In the genomic region with DNA sequence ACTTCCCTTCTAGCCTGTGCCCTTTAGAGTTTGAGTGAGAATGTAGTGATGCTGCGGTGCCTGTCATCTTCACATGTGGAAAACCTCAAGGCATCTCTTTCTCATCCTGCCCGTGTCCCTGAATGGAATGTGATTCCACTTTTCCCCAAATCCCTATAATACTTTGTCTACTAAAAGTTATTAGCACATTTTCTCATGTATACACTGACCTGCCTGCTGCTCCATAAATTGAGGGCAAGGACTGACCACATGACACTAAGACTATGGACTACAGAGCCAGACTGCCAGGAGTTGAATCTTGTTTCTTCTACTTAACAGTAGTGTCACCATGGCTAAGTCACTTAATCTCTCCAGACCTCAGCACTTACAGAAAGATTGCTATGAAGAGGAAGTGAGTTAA, we compare ENCODE assay signal across 26 cellular contexts.
"Had no signal": no experiment of that assay in that cellular context is flagged by ENCODE, and none has a peak within 500 bp of the region (broad histone marks: within the 10 kb centered on the region; RNA-seq: fewer than 3 reads in every experiment).

No MANE protein-coding gene starts in this region.

- H3K4me1 ChIP-seq: gastroesophageal sphincter had no signal

- H3K36me3 ChIP-seq: brain microvascular endothelial cell, gastroesophageal sphincter had no signal

- H3K27ac ChIP-seq: brain microvascular endothelial cell, coronary artery, dorsolateral prefrontal cortex, esophagus muscularis mucosa, gastroesophageal sphincter had no signal

- DNase-seq: activated CD4-positive, alpha-beta memory T cell treated with anti-CD3 and anti-CD28 coated beads, Interleukin-2, amount 10 ng/mL, durations not matched to agents 7 days and 5 days; activated CD4-positive, alpha-beta T cell treated with anti-CD3 and anti-CD28 coated beads for 36 hours; activated CD4-positive, alpha-beta T cell treated with anti-CD3 and anti-CD28 coated beads, Interleukin-2, amount 10 ng/mL, durations not matched to agents 24 days and 14 days; activated CD4-positive, alpha-beta T cell treated with anti-CD3 and anti-CD28 coated beads, Interleukin-2, amount 50 U/mL, for 4 hours; activated CD4-positive, CD25-positive, alpha-beta regulatory T cell; activated CD4-positive, CD25-positive, alpha-beta regulatory T cell treated with anti-CD3 and anti-CD28 coated beads, Interleukin-2, amount 50 U/mL, for 72 hours; activated CD8-positive, alpha-beta memory T cell treated with anti-CD3 and anti-CD28 coated beads, Interleukin-2, amount 50 U/mL, for 48 hours; activated gamma-delta T cell; activated naive CD4-positive, alpha-beta T cell; activated naive CD4-positive, alpha-beta T cell treated with anti-CD3 and anti-CD28 coated beads, Interleukin-2, amount 10 ng/mL, durations not matched to agents 7 days and 5 days; activated T-cell treated with anti-CD3 and anti-CD28 coated beads for 4 hours; activated T-cell treated with anti-CD3 and anti-CD28 coated beads, Interleukin-2, amount 50 U/mL, for 24 hours; activated T-cell treated with anti-CD3 and anti-CD28 coated beads, Interleukin-2, amount 50 U/mL, for 72 hours; amniotic stem cell; anterior cingulate cortex; brain microvascular endothelial cell; dorsolateral prefrontal cortex; effector memory CD4-positive, alpha-beta T cell; endodermal cell; erythroblast; foreskin melanocyte; head of caudate nucleus; T-helper 2 cell had no signal

- ATAC-seq: activated CD4-positive, alpha-beta T cell treated with anti-CD3 and anti-CD28 coated beads for 36 hours; activated T-cell treated with anti-CD3 and anti-CD28 coated beads, Interleukin-2, amount 50 U/mL, for 72 hours; gastroesophageal sphincter had no signal

- H3K4me3 ChIP-seq: coronary artery, dorsolateral prefrontal cortex, esophagus muscularis mucosa, gastroesophageal sphincter had no signal

- H3K27me3 ChIP-seq: brain microvascular endothelial cell, dorsolateral prefrontal cortex, esophagus muscularis mucosa, gastroesophageal sphincter had no signal

- H3K9me3 ChIP-seq: esophagus muscularis mucosa, gastroesophageal sphincter had no signal
